Comparison of ENCODE assay signal across 2 cellular contexts in the genomic region with DNA sequence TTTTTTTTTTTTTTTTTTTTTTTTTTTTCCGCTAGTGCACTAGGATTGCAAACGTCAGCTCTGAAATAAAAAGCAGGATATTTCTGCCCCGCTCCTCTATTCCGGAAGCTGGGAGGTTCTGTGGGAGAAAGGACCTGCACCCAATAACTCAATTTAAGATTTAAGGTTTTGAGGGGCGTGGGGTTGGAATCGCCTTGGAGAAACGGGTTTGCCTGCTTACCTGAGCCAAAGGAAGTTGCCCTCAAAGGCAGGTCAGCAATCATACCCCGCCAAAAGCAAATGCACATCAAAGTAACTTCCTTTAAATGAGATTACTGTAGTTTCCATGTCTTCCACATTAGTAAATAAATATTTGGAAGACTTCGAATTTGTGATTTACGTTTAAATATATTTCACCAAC.
TF ChIP-seq lines count a peak whose summit lies in the region.

No MANE protein-coding gene starts in this region.

TF ChIP-seq in HCT116, 20 proteins besides CTCF, POLR2A, EP300 and RAD21:
- TF ChIP-seq POLR2AphosphoS5 (IDR thresholded peaks at IDR 0.05; ENCODE audit: low read depth, low read length) (no peak), EZH2 (IDR thresholded peaks at IDR 0.05) (no peak), SIN3A (IDR thresholded peaks at IDR 0.05; ENCODE audit: low read depth) (no peak)

TF ChIP-seq in SK-N-SH, 30 proteins besides CTCF, POLR2A, EP300 and RAD21:
- TF ChIP-seq, protein P1, sequence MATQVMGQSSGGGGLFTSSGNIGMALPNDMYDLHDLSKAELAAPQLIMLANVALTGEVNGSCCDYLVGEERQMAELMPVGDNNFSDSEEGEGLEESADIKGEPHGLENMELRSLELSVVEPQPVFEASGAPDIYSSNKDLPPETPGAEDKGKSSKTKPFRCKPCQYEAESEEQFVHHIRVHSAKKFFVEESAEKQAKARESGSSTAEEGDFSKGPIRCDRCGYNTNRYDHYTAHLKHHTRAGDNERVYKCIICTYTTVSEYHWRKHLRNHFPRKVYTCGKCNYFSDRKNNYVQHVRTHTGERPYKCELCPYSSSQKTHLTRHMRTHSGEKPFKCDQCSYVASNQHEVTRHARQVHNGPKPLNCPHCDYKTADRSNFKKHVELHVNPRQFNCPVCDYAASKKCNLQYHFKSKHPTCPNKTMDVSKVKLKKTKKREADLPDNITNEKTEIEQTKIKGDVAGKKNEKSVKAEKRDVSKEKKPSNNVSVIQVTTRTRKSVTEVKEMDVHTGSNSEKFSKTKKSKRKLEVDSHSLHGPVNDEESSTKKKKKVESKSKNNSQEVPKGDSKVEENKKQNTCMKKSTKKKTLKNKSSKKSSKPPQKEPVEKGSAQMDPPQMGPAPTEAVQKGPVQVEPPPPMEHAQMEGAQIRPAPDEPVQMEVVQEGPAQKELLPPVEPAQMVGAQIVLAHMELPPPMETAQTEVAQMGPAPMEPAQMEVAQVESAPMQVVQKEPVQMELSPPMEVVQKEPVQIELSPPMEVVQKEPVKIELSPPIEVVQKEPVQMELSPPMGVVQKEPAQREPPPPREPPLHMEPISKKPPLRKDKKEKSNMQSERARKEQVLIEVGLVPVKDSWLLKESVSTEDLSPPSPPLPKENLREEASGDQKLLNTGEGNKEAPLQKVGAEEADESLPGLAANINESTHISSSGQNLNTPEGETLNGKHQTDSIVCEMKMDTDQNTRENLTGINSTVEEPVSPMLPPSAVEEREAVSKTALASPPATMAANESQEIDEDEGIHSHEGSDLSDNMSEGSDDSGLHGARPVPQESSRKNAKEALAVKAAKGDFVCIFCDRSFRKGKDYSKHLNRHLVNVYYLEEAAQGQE (IDR thresholded peaks at IDR 0.05; ENCODE audit: low read depth, low read length) = no peak
- TF ChIP-seq ELF1 (IDR thresholded peaks at IDR 0.05) = no peak
- no peak for TF ChIP-seq TAF1 (IDR thresholded peaks at IDR 0.05; ENCODE audit: borderline replicate concordance, low read depth, low read length)
- no peak for TF ChIP-seq JUND (IDR thresholded peaks at IDR 0.05)
- TF ChIP-seq EZH2phosphoT487 (IDR thresholded peaks at IDR 0.05; ENCODE audit: borderline replicate concordance, low read depth) = no peak
- no peak for TF ChIP-seq RCOR1 (IDR thresholded peaks at IDR 0.05; ENCODE audit: low read length)
- TF ChIP-seq MEF2A (IDR thresholded peaks at IDR 0.05; ENCODE audit: borderline replicate concordance, low read depth) = no peak
- TF ChIP-seq, protein P2, sequence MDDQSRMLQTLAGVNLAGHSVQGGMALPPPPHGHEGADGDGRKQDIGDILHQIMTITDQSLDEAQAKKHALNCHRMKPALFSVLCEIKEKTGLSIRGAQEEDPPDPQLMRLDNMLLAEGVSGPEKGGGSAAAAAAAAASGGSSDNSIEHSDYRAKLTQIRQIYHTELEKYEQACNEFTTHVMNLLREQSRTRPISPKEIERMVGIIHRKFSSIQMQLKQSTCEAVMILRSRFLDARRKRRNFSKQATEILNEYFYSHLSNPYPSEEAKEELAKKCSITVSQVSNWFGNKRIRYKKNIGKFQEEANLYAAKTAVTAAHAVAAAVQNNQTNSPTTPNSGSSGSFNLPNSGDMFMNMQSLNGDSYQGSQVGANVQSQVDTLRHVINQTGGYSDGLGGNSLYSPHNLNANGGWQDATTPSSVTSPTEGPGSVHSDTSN (IDR thresholded peaks at IDR 0.05) = no peak
- TF ChIP-seq, protein P3, sequence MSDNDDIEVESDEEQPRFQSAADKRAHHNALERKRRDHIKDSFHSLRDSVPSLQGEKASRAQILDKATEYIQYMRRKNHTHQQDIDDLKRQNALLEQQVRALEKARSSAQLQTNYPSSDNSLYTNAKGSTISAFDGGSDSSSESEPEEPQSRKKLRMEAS (IDR thresholded peaks at IDR 0.05; ENCODE audit: low read depth) = no peak
- TF ChIP-seq TEAD4 (IDR thresholded peaks at IDR 0.05; ENCODE audit: borderline replicate concordance, insufficient read depth) = no peak
- TF ChIP-seq NRF1 (IDR thresholded peaks at IDR 0.05; ENCODE audit: low read depth, low read length) = no peak
- no peak for TF ChIP-seq GABPA (IDR thresholded peaks at IDR 0.05; ENCODE audit: low read depth)
